9 cellular contexts compared by ENCODE assay signal in the genomic region with DNA sequence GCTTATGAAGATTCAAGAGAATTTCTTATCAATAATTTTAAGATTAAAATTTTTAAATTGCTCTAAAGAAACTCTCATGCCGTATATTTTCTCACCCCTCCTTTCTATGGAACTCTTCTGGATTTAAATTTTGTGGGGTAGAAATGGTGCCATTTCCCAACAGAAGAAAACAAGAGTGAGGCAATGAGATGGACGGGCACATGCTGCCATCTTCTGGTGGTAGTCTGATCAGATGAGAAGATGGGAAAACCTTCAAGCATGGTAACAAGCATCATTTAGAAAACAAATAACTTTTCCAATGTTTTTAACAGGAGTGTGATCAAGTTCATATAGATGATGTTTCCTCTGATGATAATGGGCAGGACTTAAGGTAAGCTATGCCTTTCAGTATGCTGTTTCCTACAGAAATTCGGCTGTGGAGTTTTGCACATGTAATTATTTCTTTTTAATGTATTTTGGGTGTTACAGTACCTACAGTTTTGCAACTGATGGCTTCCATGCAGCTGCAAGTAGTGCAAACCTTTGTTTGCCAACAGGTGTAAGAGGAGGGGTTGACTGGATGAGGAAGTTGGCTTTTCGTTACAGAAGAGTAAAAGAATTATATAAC.
A peak's percentile ranks its signal among the peaks of the same experiment; 100 is the strongest.
DNase-seq lines count a peak whose midpoint lies in the region; ATAC-seq, FAIRE-seq and TF ChIP-seq lines count a peak whose summit lies in the region.
"Had no signal": no experiment of that assay in that cellular context is flagged by ENCODE, and none has a peak within 500 bp of the region (broad histone marks: within the 10 kb centered on the region; RNA-seq: fewer than 3 reads in every experiment).

No MANE protein-coding gene starts in this region.

- in situ Hi-C loops in gastrocnemius medialis (cut with MboI; ENCODE audit: low sequenced_read_pairs in 4 of 4), result loop anchor here in 1 of 4 donors (10.0 kb wide), 1 partner anchor 328 kb away; no protein-coding TSS in a partner anchor

- H3K36me3 Mint-ChIP-seq in activated naive CD8-positive, alpha-beta T cell treated with anti-CD3 and anti-CD28 coated beads, Interleukin-2, amount 50 U/mL, for 24 hours (ENCODE audit: low read depth), result no peaks in the 10 kb centered on the region

- H3K27me3 ChIP-seq in gastrocnemius medialis, result no peaks in the 10 kb centered on the region

- intact Hi-C loops in left ventricle myocardium superior (cut with micrococcal nuclease), result loop anchor here (10.0 kb wide), 1 partner anchor 328 kb away; no protein-coding TSS in a partner anchor
- intact Hi-C loops in gastrocnemius medialis (cut with DNase I; ENCODE audit: low total_unique reads), result loop anchor here (5.0 kb wide), 1 partner anchor 325 kb away; no protein-coding TSS in a partner anchor

- CTCF ChIA-PET in AG04449 (lab: Yijun Ruan, JAX), result interaction anchor here (0.7 to 2.8 kb wide), 19 partner anchors 13 to 712 kb away, joined by 3 to 21 read pairs (median 4); no protein-coding TSS in a partner anchor

- H3K4me1 ChIP-seq in gastrocnemius medialis, result no peaks in the 10 kb centered on the region

- FAIRE-seq in GM12892 (lab: Jason Lieb, UNC), result peak; percentile 74

- no peak overlapping the region for H3K27ac Mint-ChIP-seq in activated naive CD8-positive, alpha-beta T cell treated with anti-CD3 and anti-CD28 coated beads, Interleukin-2, amount 50 U/mL, for 24 hours

- TF ChIP-seq POLR2A in GM12892 (IDR thresholded peaks at IDR 0.05; ENCODE audit: low read depth, low read length), result no peak
- no peak for TF ChIP-seq POLR2A in gastrocnemius medialis (IDR thresholded peaks at IDR 0.05)

- H3K4me3 ChIP-seq in AG04449 (ENCODE audit: low read depth, low read length) (no peak overlapping the region), gastrocnemius medialis (no peak overlapping the region)

- ATAC-seq in activated naive CD8-positive, alpha-beta T cell treated with anti-CD3 and anti-CD28 coated beads, Interleukin-2, amount 50 U/mL, for 24 hours, result no peak
- peak; percentile 41 for ATAC-seq in left ventricle myocardium superior
- ATAC-seq in gastrocnemius medialis, result no peak
- ATAC-seq in HG02840 (IDR thresholded peaks at IDR 0.05; ENCODE audit: low FRiP score, unreplicated experiment), result no peak
- no peak for ATAC-seq in HG02642 (IDR thresholded peaks at IDR 0.05; ENCODE audit: poor library complexity, unreplicated experiment)
- ATAC-seq: left colon had no signal

- TF ChIP-seq CTCF in AG04449 (IDR thresholded peaks at IDR 0.05; ENCODE audit: insufficient read depth, low read length, missing control alignments) (peak; percentile 67), gastrocnemius medialis (IDR thresholded peaks at IDR 0.05 in 4 of 5, conservative IDR thresholded peaks at IDR 0.05 in 1 of 5) (peak in 4 of 5 experiments; percentile 31 to 52 (median 36))

- no peaks in the 10 kb centered on the region for H3K9me3 ChIP-seq in gastrocnemius medialis

- no peak overlapping the region for H3K4me3 Mint-ChIP-seq in activated naive CD8-positive, alpha-beta T cell treated with anti-CD3 and anti-CD28 coated beads, Interleukin-2, amount 50 U/mL, for 24 hours

- H3K4me1 Mint-ChIP-seq in activated naive CD8-positive, alpha-beta T cell treated with anti-CD3 and anti-CD28 coated beads, Interleukin-2, amount 50 U/mL, for 24 hours, result no peaks in the 10 kb centered on the region

- no peaks in the 10 kb centered on the region for H3K9me3 Mint-ChIP-seq in activated naive CD8-positive, alpha-beta T cell treated with anti-CD3 and anti-CD28 coated beads, Interleukin-2, amount 50 U/mL, for 24 hours

- H3K36me3 ChIP-seq in gastrocnemius medialis, result peaks cover 0 to 8% of the 10 kb centered on the region in 2 donors

- POLR2A ChIA-PET in AG04449 (lab: Yijun Ruan, JAX), result no interaction called here

- DNase-seq in AG04449 (ENCODE audit: low read depth, low spot score) (no peak), GM12892 (ENCODE audit: insufficient read length) (no peak), NCI-H1436 (lab: John Stamatoyannopoulos, UW) (peak; percentile 48), left ventricle myocardium superior (peak; percentile 55), gastrocnemius medialis (peak in 1 of 2 donors; percentile 37)
- peak; percentile 26 for DNase-seq in activated naive CD8-positive, alpha-beta T cell treated with anti-CD3 and anti-CD28 coated beads, Interleukin-2, amount 50 U/mL, for 24 hours

- H3K27ac ChIP-seq in gastrocnemius medialis, result no peak overlapping the region

- peaks cover 11% of the 10 kb centered on the region for H3K27me3 Mint-ChIP-seq in activated naive CD8-positive, alpha-beta T cell treated with anti-CD3 and anti-CD28 coated beads, Interleukin-2, amount 50 U/mL, for 24 hours

Comparison
In these comparisons a context has a peak if more than half of its experiments do, and no peak if none do; other contexts are left out.
1. DNase-seq: peak in NCI-H1436 (single experiment), activated naive CD8-positive, alpha-beta T cell treated with anti-CD3 and anti-CD28 coated beads, Interleukin-2, amount 50 U/mL, for 24 hours (single experiment) and left ventricle myocardium superior (single experiment); none in AG04449 (single experiment) and GM12892 (single experiment).